ENCODE assay signal across 15 cellular contexts in genomic region chr14:24272442-24272841, GRCh38. TPM values are rescaled to one million over a fixed set of nuclear protein-coding genes. Genes with fewer than 3 reads are reported as not detected.
DNase-seq lines count a peak whose midpoint lies in the region; ATAC-seq and TF ChIP-seq lines count a peak whose summit lies in the region.
"Had no signal": no experiment of that assay in that cellular context is flagged by ENCODE, and none has a peak within 500 bp of the region (broad histone marks: within the 10 kb centered on the region; RNA-seq: fewer than 3 reads in every experiment).

No MANE protein-coding gene starts in this region.

- H3K4me2 ChIP-seq in OCI-LY3 (ENCODE audit: low read length): peak overlapping the region; percentile 83; the same call in 1 of the 2 replicates
- H3K4me2 ChIP-seq in neural progenitor cell: peak overlapping the region; percentile 82

- H3K27ac Mint-ChIP-seq in Calu3 (ENCODE audit: unreplicated experiment): peak overlapping the region; percentile 65
- no peak overlapping the region for H3K27ac Mint-ChIP-seq in chondrocyte (ENCODE audit: unreplicated experiment)
- no peak overlapping the region for H3K27ac Mint-ChIP-seq in neural progenitor cell

- H3K9me3 ChIP-seq in OCI-LY3 (ENCODE audit: insufficient read depth, low read length) (no peaks in the 10 kb centered on the region), neural progenitor cell (ENCODE audit: low read depth) (no peaks in the 10 kb centered on the region)
- H3K9me3 ChIP-seq: mucosa of descending colon had no signal

- peak overlapping the region; percentile 67 for H3K4me3 Mint-ChIP-seq in Calu3 (ENCODE audit: low read depth, unreplicated experiment)
- peak overlapping the region; percentile 31 for H3K4me3 Mint-ChIP-seq in chondrocyte (ENCODE audit: unreplicated experiment)
- peak overlapping the region; percentile 85 for H3K4me3 Mint-ChIP-seq in neural progenitor cell

- H3K9me3 Mint-ChIP-seq in Calu3 (ENCODE audit: low read depth, unreplicated experiment): no peaks in the 10 kb centered on the region
- H3K9me3 Mint-ChIP-seq in chondrocyte (ENCODE audit: low read depth): no peaks in the 10 kb centered on the region
- H3K9me3 Mint-ChIP-seq in neural progenitor cell: no peaks in the 10 kb centered on the region

- intact Hi-C loops in Calu3 (cut with micrococcal nuclease; ENCODE audit: unreplicated experiment): no loop called here

- CTCF ChIA-PET in Calu3 (lab: Charles Lee): no interaction called here

- TF ChIP-seq CTCF in Calu3 (IDR thresholded peaks at IDR 0.05; ENCODE audit: unreplicated experiment) (no peak), OCI-LY3 (IDR thresholded peaks at IDR 0.05; ENCODE audit: low read depth, low read length) (no peak), chondrocyte (IDR thresholded peaks at IDR 0.05) (no peak), neural progenitor cell (IDR thresholded peaks at IDR 0.05) (no peak)

- no TSS peak for BruUV-seq in Calu3 (replicated peaks; lab: Mats Ljungman, UMichigan)

- peaks cover 10% of the 10 kb centered on the region for H3F3A ChIP-seq in neural progenitor cell (ENCODE audit: low read depth)

- H3K27me3 ChIP-seq in OCI-LY3 (ENCODE audit: low read depth, low read length) (no peaks in the 10 kb centered on the region), neural progenitor cell (no peaks in the 10 kb centered on the region)

- ATAC-seq in GM21381 (IDR thresholded peaks at IDR 0.05; ENCODE audit: unreplicated experiment): no peak

- H3K79me2 ChIP-seq in OCI-LY3 (ENCODE audit: low read length): no peaks in the 10 kb centered on the region
- H3K79me2 ChIP-seq in neural progenitor cell (ENCODE audit: low read depth): peaks cover 8% of the 10 kb centered on the region

- H3K4me3 ChIP-seq in OCI-LY3 (ENCODE audit: low read length) (no peak overlapping the region), neural progenitor cell (no peak overlapping the region)
- H3K4me3 ChIP-seq: mucosa of descending colon had no signal

- H3K4me1 Mint-ChIP-seq in Calu3 (ENCODE audit: low read depth, unreplicated experiment) (peaks cover 32% of the 10 kb centered on the region), chondrocyte (ENCODE audit: low read depth) (peaks cover 16% of the 10 kb centered on the region), neural progenitor cell (peaks cover 15% of the 10 kb centered on the region)

- H3K4me1 ChIP-seq in OCI-LY3 (ENCODE audit: low read length) (peaks cover 38% of the 10 kb centered on the region), neural progenitor cell (peaks cover 6% of the 10 kb centered on the region)

- H3K27ac ChIP-seq in OCI-LY3 (ENCODE audit: low read length) (no peak overlapping the region), neural progenitor cell (no peak overlapping the region)

- H3K27me3 Mint-ChIP-seq in Calu3 (ENCODE audit: unreplicated experiment) (no peaks in the 10 kb centered on the region), chondrocyte (ENCODE audit: low read depth) (no peaks in the 10 kb centered on the region), neural progenitor cell (ENCODE audit: insufficient read depth, low read depth) (peaks cover 8% of the 10 kb centered on the region)

- H3K36me3 Mint-ChIP-seq in Calu3 (ENCODE audit: insufficient read depth, unreplicated experiment) (peaks cover 26% of the 10 kb centered on the region), chondrocyte (ENCODE audit: low read depth) (peaks cover 2% of the 10 kb centered on the region), neural progenitor cell (peaks cover 2% of the 10 kb centered on the region)

- H3K9ac ChIP-seq in OCI-LY3 (ENCODE audit: low read length) (no peak overlapping the region), neural progenitor cell (no peak overlapping the region)

- DNase-seq in Calu3: no peak
- DNase-seq in chondrocyte (ENCODE audit: low spot score): no peak
- DNase-seq in neural progenitor cell (ENCODE audit: low spot score): no peak
- no peak for DNase-seq in activated CD4-positive, CD25-positive, alpha-beta regulatory T cell (lab: John Stamatoyannopoulos, UW)
- DNase-seq in D341Med (ENCODE audit: low spot score): no peak
- DNase-seq in LoVo (ENCODE audit: low spot score): no peak
- DNase-seq: activated gamma-delta T cell, dermis blood vessel endothelial cell, DMS79 treated with DMSO at 0.1 percent for 48 hours, hippocampal formation, NCI-H1436 treated with DMSO at 0.1 percent for 48 hours, small intestine had no signal

- H3K36me3 ChIP-seq in OCI-LY3 (replicated peaks; ENCODE audit: low read depth, low read length) (no peaks in the 10 kb centered on the region), neural progenitor cell (no peaks in the 10 kb centered on the region)

- H2AFZ ChIP-seq in OCI-LY3 (ENCODE audit: low read depth, low read length): no peak overlapping the region
- H2AFZ ChIP-seq in neural progenitor cell (replicated peaks): no peak overlapping the region

- H4K20me1 ChIP-seq in OCI-LY3 (ENCODE audit: insufficient read depth, low read length) (no peaks in the 10 kb centered on the region), neural progenitor cell (ENCODE audit: low read depth) (no peaks in the 10 kb centered on the region)

RNA-seq across cellular contexts. Expression of gene RABGGTA, which starts 1.0 kb away (rescaled TPM):
- 35.3 and 42.2 TPM in 2 replicates for total RNA-seq in Calu3 (2022)
- 27.0 to 34.9 TPM (median 27.4 TPM) in 3 replicates for total RNA-seq in chondrocyte
- 7.1 and 22.9 TPM in 2 replicates for total RNA-seq in neural progenitor cell (ENCODE audit: low replicate concordance)

RNA-seq across cellular contexts. Expression of gene TGM1, which starts 9.5 kb away (rescaled TPM):
- total RNA-seq in Calu3 (2022): 4.5 and 7.5 TPM in 2 replicates
- 3.2 to 5.0 TPM (median 3.3 TPM) in 3 replicates for total RNA-seq in chondrocyte
- total RNA-seq in neural progenitor cell (ENCODE audit: low replicate concordance): 2.6 and 4.9 TPM in 2 replicates

RNA-seq across cellular contexts. Expression of gene DHRS1, which starts 27.1 kb away (rescaled TPM):
- total RNA-seq in Calu3 (2022) (18.6 and 19.7 TPM in 2 replicates), chondrocyte (25.6 to 41.4 TPM (median 29.3 TPM) in 3 replicates), neural progenitor cell (ENCODE audit: low replicate concordance) (19.7 and 27.4 TPM in 2 replicates)

RNA-seq across cellular contexts. Expression of gene NOP9, which starts 27.2 kb away (rescaled TPM):
- 35.9 and 40.2 TPM in 2 replicates for total RNA-seq in Calu3 (2022)
- 19.4 to 30.4 TPM (median 20.7 TPM) in 3 replicates for total RNA-seq in chondrocyte
- total RNA-seq in neural progenitor cell (ENCODE audit: low replicate concordance): 14.8 and 24.7 TPM in 2 replicates

RNA-seq across cellular contexts. Expression of gene TINF2, which starts 30.0 kb away (rescaled TPM):
- 38.3 and 40.4 TPM in 2 replicates for total RNA-seq in Calu3 (2022)
- total RNA-seq in chondrocyte: 60.1 to 85.5 TPM (median 72.6 TPM) in 3 replicates
- 32.6 and 42.5 TPM in 2 replicates for total RNA-seq in neural progenitor cell (ENCODE audit: low replicate concordance)

Comparison
In these comparisons a context has a peak if more than half of its experiments do, and no peak if none do; other contexts are left out.
1. H3K4me3 Mint-ChIP-seq: peak in every context shown above with its lines; median percentile 85 in neural progenitor cell; 67 in Calu3; 31 in chondrocyte.